ENCODE assay signal across 24 cellular contexts in the genomic region with DNA sequence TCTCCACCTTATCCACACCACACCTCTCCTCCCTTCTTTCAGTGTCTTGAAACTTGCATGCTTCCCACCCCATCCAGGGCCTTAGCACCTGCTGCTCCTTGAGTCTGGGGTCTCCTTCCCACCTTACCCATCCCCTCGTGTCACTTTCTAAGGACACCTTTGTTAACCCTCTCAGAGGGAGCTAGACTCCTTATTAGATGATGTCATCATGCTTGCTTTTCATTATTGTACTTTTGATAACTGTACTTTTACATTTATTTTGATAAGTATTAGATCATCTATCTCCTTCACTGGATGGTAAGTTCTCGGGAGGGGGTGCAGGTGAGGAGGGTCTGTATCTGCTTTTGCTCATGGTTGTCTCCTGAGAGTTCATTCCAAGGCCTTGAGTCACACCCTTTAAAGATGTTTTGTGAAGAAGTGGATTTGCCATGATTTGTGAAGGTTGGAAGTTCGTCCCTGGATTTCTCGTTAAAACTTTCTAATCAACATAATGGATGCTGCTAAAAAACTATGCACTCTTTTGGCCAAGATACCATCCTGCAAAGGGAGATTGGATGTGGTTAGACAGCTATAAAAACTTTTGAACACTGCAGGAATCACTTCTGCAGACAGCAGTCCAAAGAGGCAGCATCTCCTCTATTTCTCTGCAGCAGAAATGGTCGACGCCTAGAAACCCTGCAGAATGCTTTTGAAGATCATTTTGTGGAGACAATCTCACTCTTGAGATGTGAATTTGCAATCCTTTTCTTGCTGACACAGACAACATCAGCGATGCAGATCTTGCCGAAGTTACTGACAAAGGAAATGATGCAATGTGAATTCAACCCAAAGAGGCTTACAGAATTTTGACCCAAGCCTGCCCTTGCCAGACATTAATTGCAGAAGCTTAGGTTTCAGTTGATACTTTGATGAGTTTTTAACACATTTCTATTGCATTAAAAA.
A peak's percentile ranks its signal among the peaks of the same experiment; 100 is the strongest.
DNase-seq lines count a peak whose midpoint lies in the region; TF ChIP-seq lines count a peak whose summit lies in the region.
"Had no signal": no experiment of that assay in that cellular context is flagged by ENCODE, and none has a peak within 500 bp of the region (broad histone marks: within the 10 kb centered on the region; RNA-seq: fewer than 3 reads in every experiment).

No MANE protein-coding gene starts in this region.

- H3K9ac ChIP-seq in HUES48 (ENCODE audit: low read depth, low read length), result peak overlapping the region; percentile 11; the same call in 1 of the 2 replicates
- H3K9ac ChIP-seq in endodermal cell (ENCODE audit: extremely low read depth, low read length, poor library complexity, severe bottlenecking), result no peak overlapping the region
- H3K9ac ChIP-seq: BLaER1 treated with 17β-estradiol and CSF1 and Interleukin-3, amounts not matched to agents 10 nM and 100 nM had no signal

- no peaks in the 10 kb centered on the region; the same call in 1 of the 2 replicates for H3K27me3 ChIP-seq in HUES48 (ENCODE audit: control insufficient read depth, insufficient read depth, low read length)
- no peaks in the 10 kb centered on the region for H3K27me3 ChIP-seq in endodermal cell (ENCODE audit: control insufficient read depth, insufficient read depth, low read length, poor library complexity, severe bottlenecking)
- H3K27me3 ChIP-seq: BLaER1 treated with 17β-estradiol and CSF1 and Interleukin-3, amounts not matched to agents 10 nM and 100 nM had no signal

- no peaks in the 10 kb centered on the region; the same call in 1 of the 2 replicates for H3K4me1 ChIP-seq in HUES48 (ENCODE audit: control insufficient read depth, insufficient read depth, low read length)
- peaks cover 4% of the 10 kb centered on the region for H3K4me1 ChIP-seq in endodermal cell (ENCODE audit: control insufficient read depth, insufficient read depth, low read length)

- H3K36me3 Mint-ChIP-seq in endodermal cell (ENCODE audit: low read depth), result no peaks in the 10 kb centered on the region
- H3K36me3 Mint-ChIP-seq: naive thymus-derived CD8-positive, alpha-beta T cell had no signal

- H3K27me3 Mint-ChIP-seq in endodermal cell (ENCODE audit: insufficient read depth), result peaks cover 10% of the 10 kb centered on the region

- H3K27ac Mint-ChIP-seq in endodermal cell, result no peak overlapping the region
- H3K27ac Mint-ChIP-seq: naive thymus-derived CD8-positive, alpha-beta T cell; progenitor cell of endocrine pancreas had no signal

- no peaks in the 10 kb centered on the region for H3K36me3 ChIP-seq in HUES48 (ENCODE audit: control insufficient read depth, insufficient read depth, low read length)
- no peaks in the 10 kb centered on the region for H3K36me3 ChIP-seq in endodermal cell (ENCODE audit: control insufficient read depth, insufficient read depth, low read length)
- H3K36me3 ChIP-seq: BLaER1 treated with 17β-estradiol and CSF1 and Interleukin-3, amounts not matched to agents 10 nM and 100 nM had no signal

- no peaks in the 10 kb centered on the region for H3K9me3 ChIP-seq in HUES48 (ENCODE audit: control insufficient read depth, insufficient read depth, low read length)
- H3K9me3 ChIP-seq in endodermal cell (ENCODE audit: control insufficient read depth, low read length), result no peaks in the 10 kb centered on the region
- H3K9me3 ChIP-seq: BLaER1 treated with 17β-estradiol and CSF1 and Interleukin-3, amounts not matched to agents 10 nM and 100 nM had no signal

- DNase-seq in AML-193 (lab: John Stamatoyannopoulos, UW), result peak; percentile 6 to 15
- DNase-seq in OCI-M1 (lab: John Stamatoyannopoulos, UW), result peak; percentile 37
- DNase-seq in fibroblast of villous mesenchyme (ENCODE audit: low read depth), result peak; percentile 14
- DNase-seq in epidermal melanocyte (ENCODE audit: insufficient read length, low spot score), result no peak
- no peak for DNase-seq in HuH-7.5 (ENCODE audit: low spot score)
- no peak for DNase-seq in endodermal cell
- DNase-seq: activated CD8-positive, alpha-beta memory T cell treated with anti-CD3 and anti-CD28 coated beads, Interleukin-2, amount 50 U/mL, for 4 hours; activated gamma-delta T cell treated with Interleukin-2 at 50 U/mL for 16 hours; aorta; DMS 273 treated with DMSO at 0.1 percent for 48 hours; GDM1; HCEC 1CT; hypothalamus; kidney; naive thymus-derived CD8-positive, alpha-beta T cell; NCI-H1436; NCI-H345; SHP77; small intestine; stimulated activated CD4-positive, alpha-beta T cell treated with anti-CD3 and anti-CD28 coated beads, Interleukin-4, amount 100 ng/mL, for 24 hours; substantia nigra had no signal

- H3K27ac ChIP-seq in HUES48 (ENCODE audit: low read depth, low read length) (no peak overlapping the region), endodermal cell (ENCODE audit: low read depth, low read length) (no peak overlapping the region)

- H3K4me3 Mint-ChIP-seq in endodermal cell, result no peak overlapping the region
- H3K4me3 Mint-ChIP-seq: naive thymus-derived CD8-positive, alpha-beta T cell had no signal

- H3K4me1 Mint-ChIP-seq in endodermal cell, result peaks cover 2% of the 10 kb centered on the region
- H3K4me1 Mint-ChIP-seq: naive thymus-derived CD8-positive, alpha-beta T cell had no signal

- no peak overlapping the region for H3K4me3 ChIP-seq in HUES48 (ENCODE audit: low read depth, low read length)
- H3K4me3 ChIP-seq in fibroblast of villous mesenchyme (ENCODE audit: low read depth, low read length), result no peak overlapping the region
- H3K4me3 ChIP-seq in endodermal cell (ENCODE audit: low read length), result no peak overlapping the region
- H3K4me3 ChIP-seq: BLaER1 treated with 17β-estradiol and CSF1 and Interleukin-3, amounts not matched to agents 10 nM and 100 nM had no signal

- 83 to 86% methylated on average over 6 to 8 of the region's 8 CpGs for WGBS in endodermal cell (ENCODE audit: insufficient coverage in 1 of 2, insufficient read length in 1 of 2), 2 experiments

- TF ChIP-seq CTCF in fibroblast of villous mesenchyme (IDR thresholded peaks at IDR 0.05; ENCODE audit: insufficient read depth, low read depth, low read length) (no peak), endodermal cell (conservative IDR thresholded peaks at IDR 0.05) (no peak)

- no peaks in the 10 kb centered on the region for H3K9me3 Mint-ChIP-seq in endodermal cell
- H3K9me3 Mint-ChIP-seq: naive thymus-derived CD8-positive, alpha-beta T cell had no signal

Comparison
In these comparisons a context has a peak if more than half of its experiments do, and no peak if none do; other contexts are left out.
1. DNase-seq: peak in AML-193 (2 of 2), OCI-M1 (single experiment) and fibroblast of villous mesenchyme (single experiment); none in epidermal melanocyte (single experiment), HuH-7.5 (single experiment) and endodermal cell (single experiment).